2 cellular contexts compared by ENCODE assay signal in genomic region chr10:108598831-108599230, GRCh38.
TF ChIP-seq lines count a peak whose summit lies in the region.

No MANE protein-coding gene starts in this region.

TF ChIP-seq in WTC11, 78 proteins besides CTCF, POLR2A, EP300 and RAD21 (continued from another document):
- TF ChIP-seq AFF4 (CRISPR knock-in tag; IDR thresholded peaks at IDR 0.05; ENCODE audit: borderline replicate concordance): no peak
- TF ChIP-seq GRHL2 (CRISPR knock-in tag; IDR thresholded peaks at IDR 0.05; ENCODE audit: insufficient replicate concordance, severe bottlenecking): no peak
- TF ChIP-seq IRF1 (CRISPR knock-in tag; IDR thresholded peaks at IDR 0.05): no peak
- no peak for TF ChIP-seq ZSCAN18 (CRISPR knock-in tag; IDR thresholded peaks at IDR 0.05)
- no peak for TF ChIP-seq FOXP1 (CRISPR knock-in tag; IDR thresholded peaks at IDR 0.05; ENCODE audit: borderline replicate concordance)
- TF ChIP-seq FOXK1 (CRISPR knock-in tag; IDR thresholded peaks at IDR 0.05): no peak
- TF ChIP-seq TEAD4 (CRISPR knock-in tag; IDR thresholded peaks at IDR 0.05): no peak
- no peak for TF ChIP-seq ZNF416 (CRISPR knock-in tag; IDR thresholded peaks at IDR 0.05)
- TF ChIP-seq ZNF138 (CRISPR knock-in tag; conservative IDR thresholded peaks at IDR 0.05): no peak
- TF ChIP-seq ZNF423 (CRISPR knock-in tag; IDR thresholded peaks at IDR 0.05): no peak
- TF ChIP-seq SOX15 (CRISPR knock-in tag; IDR thresholded peaks at IDR 0.05): no peak
- TF ChIP-seq E2F4 (CRISPR knock-in tag; IDR thresholded peaks at IDR 0.05; ENCODE audit: borderline replicate concordance, low read depth): no peak

TF ChIP-seq in HepG2, 621 proteins besides CTCF, POLR2A, EP300 and RAD21 (continued from another document):
- TF ChIP-seq ETV6 (CRISPR knock-in tag; conservative IDR thresholded peaks at IDR 0.05) (no peak), ZNF552 (CRISPR knock-in tag; IDR thresholded peaks at IDR 0.05; ENCODE audit: borderline replicate concordance) (no peak), MED8 (CRISPR knock-in tag; IDR thresholded peaks at IDR 0.05; ENCODE audit: insufficient replicate concordance) (no peak), SIN3B (IDR thresholded peaks at IDR 0.05; ENCODE audit: low read length) (no peak)
